In genomic region chr5:149730620-149731331, GRCh38 we compare ENCODE assay signal across 8 cellular contexts. TPM values are rescaled to one million over a fixed set of nuclear protein-coding genes. Genes with fewer than 3 reads are reported as not detected.
DNase-seq lines count a peak whose midpoint lies in the region; TF ChIP-seq lines count a peak whose summit lies in the region.

No MANE protein-coding gene starts in this region.

- H3K79me2 ChIP-seq in GM23248 (ENCODE audit: insufficient read depth): no peaks in the 10 kb centered on the region

- H3K9ac ChIP-seq in GM23248 (peak overlapping the region; percentile 15; the same call in 1 of the 2 replicates), duodenal mucosa (ENCODE audit: low read depth in 1 of 2, low read length in 2 of 2) (peak overlapping the region; percentile 88 to 89)

- H3K27me3 ChIP-seq in GM23248 (replicated peaks; ENCODE audit: insufficient read depth) (peaks cover 23% of the 10 kb centered on the region), duodenal mucosa (ENCODE audit: control insufficient read depth in 1 of 2, insufficient read depth in 2 of 2, low read length in 2 of 2) (no peaks in the 10 kb centered on the region)

- peak overlapping the region; percentile 92 for H3K4me2 ChIP-seq in GM23248 (ENCODE audit: unreplicated experiment)

- H3K9me2 ChIP-seq in GM23248 (ENCODE audit: insufficient read depth): no peaks in the 10 kb centered on the region

- peaks cover 3% of the 10 kb centered on the region for H3K27me3 Mint-ChIP-seq in activated CD4-positive, alpha-beta T cell treated with anti-CD3 and anti-CD28 coated beads, Interleukin-2, amount 10 ng/mL, durations not matched to agents 7 days and 5 days

- in situ Hi-C loops in GM23248 (cut with MboI): no loop called here

- H3F3A ChIP-seq in GM23248 (ENCODE audit: insufficient read depth): no peaks in the 10 kb centered on the region

- peak overlapping the region; percentile 95 for H3K4me3 ChIP-seq in GM12864 (ENCODE audit: low read depth, low read length)
- H3K4me3 ChIP-seq in GM23248: peak overlapping the region; percentile 85
- H3K4me3 ChIP-seq in duodenal mucosa (ENCODE audit: low read depth in 1 of 2, low read length in 2 of 2): peak overlapping the region; percentile 74 to 87

- H4K20me1 ChIP-seq in GM23248 (ENCODE audit: insufficient read depth): no peaks in the 10 kb centered on the region

- H3K27ac ChIP-seq in GM23248 (no peak overlapping the region), duodenal mucosa (ENCODE audit: low read depth, low read length) (peak overlapping the region; percentile 79)

- CTCF ChIA-PET in activated CD4-positive, alpha-beta T cell treated with anti-CD3 and anti-CD28 coated beads, Interleukin-2, amount 10 ng/mL, durations not matched to agents 7 days and 5 days (lab: Charles Lee): interaction anchor here (0.7 to 1.7 kb wide), 4 partner anchors 10 to 97 kb away, joined by 3 to 5 read pairs (median 4); no protein-coding TSS in a partner anchor

- no peaks in the 10 kb centered on the region for H3K9me3 Mint-ChIP-seq in activated CD4-positive, alpha-beta T cell treated with anti-CD3 and anti-CD28 coated beads, Interleukin-2, amount 10 ng/mL, durations not matched to agents 7 days and 5 days

- peak overlapping the region; percentile 78 for H3K4me3 Mint-ChIP-seq in activated CD4-positive, alpha-beta T cell treated with anti-CD3 and anti-CD28 coated beads, Interleukin-2, amount 10 ng/mL, durations not matched to agents 7 days and 5 days

- peak overlapping the region; percentile 89 for H2AFZ ChIP-seq in GM23248

- DNase-seq in GM12864 (ENCODE audit: low read depth) (no peak), GM23248 (peak; percentile 36), lung microvascular endothelial cell (ENCODE audit: low read depth in 2 of 2) (peak; percentile 16 to 43), DMS153 treated with DMSO at 0.1 percent for 48 hours (lab: John Stamatoyannopoulos, UW; ENCODE audit: unreplicated experiment) (no peak)
- peak; percentile 47 for DNase-seq in activated CD4-positive, alpha-beta T cell treated with anti-CD3 and anti-CD28 coated beads, Interleukin-2, amount 10 ng/mL, durations not matched to agents 7 days and 5 days
- peak; percentile 52 for DNase-seq in stimulated activated CD8-positive, alpha-beta memory T cell treated with anti-CD3 and anti-CD28 coated beads, Interleukin-12 subunit alpha, Interleukin-12 subunit beta, amount 100 ng/mL, for 4 hours (ENCODE audit: low read depth)

- H3K36me3 ChIP-seq in GM23248 (ENCODE audit: low read depth): no peaks in the 10 kb centered on the region
- no peaks in the 10 kb centered on the region for H3K36me3 ChIP-seq in duodenal mucosa (ENCODE audit: control insufficient read depth in 1 of 2, insufficient read depth in 2 of 2, low read length in 2 of 2)

- H3K36me3 Mint-ChIP-seq in activated CD4-positive, alpha-beta T cell treated with anti-CD3 and anti-CD28 coated beads, Interleukin-2, amount 10 ng/mL, durations not matched to agents 7 days and 5 days (ENCODE audit: low read depth): no peaks in the 10 kb centered on the region

- no peaks in the 10 kb centered on the region for H3K9me3 ChIP-seq in GM23248 (ENCODE audit: low read depth)
- no peaks in the 10 kb centered on the region for H3K9me3 ChIP-seq in duodenal mucosa (ENCODE audit: control insufficient read depth in 1 of 2, low read length in 2 of 2)

- peaks cover 3% of the 10 kb centered on the region for H3K4me1 Mint-ChIP-seq in activated CD4-positive, alpha-beta T cell treated with anti-CD3 and anti-CD28 coated beads, Interleukin-2, amount 10 ng/mL, durations not matched to agents 7 days and 5 days

- POLR2A ChIA-PET in activated CD4-positive, alpha-beta T cell treated with anti-CD3 and anti-CD28 coated beads, Interleukin-2, amount 10 ng/mL, durations not matched to agents 7 days and 5 days (lab: Charles Lee): no interaction called here

- TF ChIP-seq CTCF in GM12864 (IDR thresholded peaks at IDR 0.05; ENCODE audit: low read depth, low read length, missing control alignments) (peak; percentile 23), LNCAP (IDR thresholded peaks at IDR 0.05) (0 out of 2 replicates have a peak, but pooled peaks have one; percentile 11)

- 2 to 3% methylated on average over 58 of the region's 62 CpGs for WGBS in GM23248 (ENCODE audit: low coverage in 1 of 2, low lambda C conversion rate in 2 of 2, missing lambda C conversion rate in 2 of 2), 2 experiments

- peak overlapping the region; percentile 72 for H3K27ac Mint-ChIP-seq in activated CD4-positive, alpha-beta T cell treated with anti-CD3 and anti-CD28 coated beads, Interleukin-2, amount 10 ng/mL, durations not matched to agents 7 days and 5 days

- H3K4me1 ChIP-seq in GM23248 (ENCODE audit: insufficient read depth) (0 out of 2 replicates have a peak, but pooled peaks cover 5% of the 10 kb centered on the region), duodenal mucosa (ENCODE audit: control insufficient read depth in 1 of 2, insufficient read depth in 2 of 2, low read length in 2 of 2) (peaks cover 37% of the 10 kb centered on the region in 2 donors)

RNA-seq across cellular contexts. Expression of gene PPARGC1B, which starts 0.7 kb away (rescaled TPM):
- total RNA-seq in GM23248 (2014; rRNA removed; shearing (Covaris generic)): under 0.01 TPM in 1 of 2 replicates, not detected in the other
- polyA plus RNA-seq in GM23248 (2016; fragmentation: Nextera tagmentation; extraction: Ambion mirVana): 0.05 and 0.13 TPM in 2 replicates
- total RNA-seq in activated CD4-positive, alpha-beta T cell treated with anti-CD3 and anti-CD28 coated beads, Interleukin-2, amount 10 ng/mL, durations not matched to agents 7 days and 5 days: 1 to 10 TPM; 3.6 TPM
- total RNA-seq in lung microvascular endothelial cell: 1.1 and 2.0 TPM in 2 replicates

Comparison
In these comparisons a context has a peak if more than half of its experiments do, and no peak if none do; other contexts are left out.
1. DNase-seq: peak in GM23248 (single experiment), activated CD4-positive, alpha-beta T cell treated with anti-CD3 and anti-CD28 coated beads, Interleukin-2, amount 10 ng/mL, durations not matched to agents 7 days and 5 days (single experiment), lung microvascular endothelial cell (2 of 2) and stimulated activated CD8-positive, alpha-beta memory T cell treated with anti-CD3 and anti-CD28 coated beads, Interleukin-12 subunit alpha, Interleukin-12 subunit beta, amount 100 ng/mL, for 4 hours (single experiment); none in GM12864 (single experiment) and DMS153 treated with DMSO at 0.1 percent for 48 hours (single experiment).
2. Peak in every context shown above with its lines, with median percentiles within 50 percentile points of each other: H3K4me3 ChIP-seq.